31 cellular contexts compared by ENCODE assay signal in the genomic region with DNA sequence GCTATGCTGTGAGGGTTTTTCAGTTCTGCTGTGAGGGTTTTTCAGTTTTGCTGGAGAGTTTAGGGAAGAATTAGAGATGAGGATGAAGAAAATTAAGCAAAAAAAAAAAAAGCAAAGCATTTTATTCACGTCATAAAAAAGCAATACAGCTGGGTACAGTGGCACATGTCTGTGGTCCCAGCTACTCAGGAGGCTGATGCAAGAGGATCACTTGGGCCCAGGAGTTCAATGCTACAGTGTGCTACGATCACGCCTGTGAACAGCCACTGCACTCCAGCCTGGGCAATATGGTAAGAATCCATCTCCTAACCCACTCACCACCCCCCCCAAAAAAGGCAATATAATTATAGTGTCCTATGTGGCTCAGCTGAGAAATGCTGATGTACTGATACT.
"Had no signal": no experiment of that assay in that cellular context is flagged by ENCODE, and none has a peak within 500 bp of the region (broad histone marks: within the 10 kb centered on the region; RNA-seq: fewer than 3 reads in every experiment).

No MANE protein-coding gene starts in this region.

- H3K4me1 Mint-ChIP-seq: activated B cell treated with CpG ODN at 0.5 μM for 24 hours; activated CD4-positive, alpha-beta T cell treated with anti-CD3 and anti-CD28 coated beads, Interleukin-2, amount 10 ng/mL, durations not matched to agents 24 days and 14 days; activated CD8-positive, alpha-beta memory T cell treated with anti-CD3 and anti-CD28 coated beads, Interleukin-2, amount 10 ng/mL, durations not matched to agents 7 days and 5 days; activated naive CD8-positive, alpha-beta T cell treated with anti-CD3 and anti-CD28 coated beads, Interleukin-2, amount 50 U/mL, for 24 hours had no signal

- H3K4me3 ChIP-seq: ascending aorta, body of pancreas, Peyer's patch had no signal

- H3K27ac Mint-ChIP-seq: activated B cell treated with CpG ODN at 0.5 μM for 24 hours; activated CD4-positive, alpha-beta T cell treated with anti-CD3 and anti-CD28 coated beads, Interleukin-2, amount 10 ng/mL, durations not matched to agents 24 days and 14 days; activated CD8-positive, alpha-beta memory T cell treated with anti-CD3 and anti-CD28 coated beads, Interleukin-2, amount 10 ng/mL, durations not matched to agents 7 days and 5 days; activated naive CD4-positive, alpha-beta T cell treated with anti-CD3 and anti-CD28 coated beads, Interleukin-2, amount 50 U/mL, for 72 hours; activated naive CD8-positive, alpha-beta T cell treated with anti-CD3 and anti-CD28 coated beads, Interleukin-2, amount 50 U/mL, for 24 hours; activated T-cell treated with anti-CD3 and anti-CD28 coated beads, Interleukin-2, amount 50 U/mL, for 24 hours; activated T-helper 1 cell treated with anti-CD3 and anti-CD28 coated beads, Interleukin-12 subunit alpha, Interleukin-12 subunit beta, Interleukin-2, Interleukin-4 antibody, amounts not matched to agents 30 ng/mL and 10 ng/mL and 1 ng/mL, durations not matched to agents 14 hours and 24 hours and 36 hours; T-helper 1 cell treated with Interleukin-12 subunit alpha and Interleukin-12 subunit beta and Interleukin-4 antibody, amounts not matched to agents 30 μg/mL and 1 μg/mL, for 36 hours had no signal

- H3K4me1 ChIP-seq: Peyer's patch had no signal

- DNase-seq: activated B cell treated with CpG ODN at 0.5 μM for 24 hours; activated CD4-positive, alpha-beta T cell treated with anti-CD3 and anti-CD28 coated beads for 1 hour; activated CD4-positive, alpha-beta T cell treated with anti-CD3 and anti-CD28 coated beads, Interleukin-2, amount 10 ng/mL, durations not matched to agents 24 days and 14 days; activated CD4-positive, alpha-beta T cell treated with anti-CD3 and anti-CD28 coated beads, Interleukin-2, amount 50 U/mL, for 48 hours; activated CD8-positive, alpha-beta memory T cell treated with anti-CD3 and anti-CD28 coated beads, Interleukin-2, amount 10 ng/mL, durations not matched to agents 7 days and 5 days; activated effector memory CD4-positive, alpha-beta T cell treated with Interleukin-2 at 50 U/mL for 16 hours; activated naive CD4-positive, alpha-beta T cell treated with Interleukin-2 at 50 U/mL for 16 hours; activated naive CD8-positive, alpha-beta T cell treated with anti-CD3 and anti-CD28 coated beads, Interleukin-2, amount 50 U/mL, for 24 hours; activated T-cell treated with anti-CD3 and anti-CD28 coated beads, Interleukin-2, amount 50 U/mL, for 24 hours; amniotic stem cell; body of pancreas; central memory CD4-positive, alpha-beta T cell; MV-4-11; NCI-H1092 treated with DMSO at 0.1 percent for 48 hours; NCI-H1417 treated with DMSO at 0.1 percent for 48 hours; NCI-H1694; NCI-H2029; NCI-H2107; NCI-H2171 treated with DMSO at 0.1 percent for 48 hours; NCI-H345; NCI-H510A; NCI-H526 treated with DMSO at 0.1 percent for 48 hours; NCI-H82; Peyer's patch; Right ventricle myocardium superior had no signal

- FAIRE-seq: bronchial epithelial cell had no signal

- H3K36me3 ChIP-seq: ascending aorta, Peyer's patch had no signal

- ATAC-seq: activated CD8-positive, alpha-beta memory T cell treated with anti-CD3 and anti-CD28 coated beads, Interleukin-2, amount 10 ng/mL, durations not matched to agents 7 days and 5 days; activated naive CD4-positive, alpha-beta T cell treated with anti-CD3 and anti-CD28 coated beads, Interleukin-2, amount 50 U/mL, for 72 hours; activated naive CD8-positive, alpha-beta T cell treated with anti-CD3 and anti-CD28 coated beads, Interleukin-2, amount 50 U/mL, for 24 hours; body of pancreas had no signal

- H3K27me3 Mint-ChIP-seq: activated B cell treated with CpG ODN at 0.5 μM for 24 hours; activated CD4-positive, alpha-beta T cell treated with anti-CD3 and anti-CD28 coated beads, Interleukin-2, amount 10 ng/mL, durations not matched to agents 24 days and 14 days; activated CD8-positive, alpha-beta memory T cell treated with anti-CD3 and anti-CD28 coated beads, Interleukin-2, amount 10 ng/mL, durations not matched to agents 7 days and 5 days; activated naive CD8-positive, alpha-beta T cell treated with anti-CD3 and anti-CD28 coated beads, Interleukin-2, amount 50 U/mL, for 24 hours; activated T-cell treated with anti-CD3 and anti-CD28 coated beads, Interleukin-2, amount 50 U/mL, for 24 hours had no signal

- H3K36me3 Mint-ChIP-seq: activated CD8-positive, alpha-beta memory T cell treated with anti-CD3 and anti-CD28 coated beads, Interleukin-2, amount 10 ng/mL, durations not matched to agents 7 days and 5 days; activated naive CD4-positive, alpha-beta T cell treated with anti-CD3 and anti-CD28 coated beads, Interleukin-2, amount 50 U/mL, for 72 hours had no signal

- H3K4me3 Mint-ChIP-seq: activated B cell treated with CpG ODN at 0.5 μM for 24 hours; activated CD4-positive, alpha-beta T cell treated with anti-CD3 and anti-CD28 coated beads, Interleukin-2, amount 10 ng/mL, durations not matched to agents 24 days and 14 days; activated CD8-positive, alpha-beta memory T cell treated with anti-CD3 and anti-CD28 coated beads, Interleukin-2, amount 10 ng/mL, durations not matched to agents 7 days and 5 days; activated naive CD8-positive, alpha-beta T cell treated with anti-CD3 and anti-CD28 coated beads, Interleukin-2, amount 50 U/mL, for 24 hours; activated T-cell treated with anti-CD3 and anti-CD28 coated beads, Interleukin-2, amount 50 U/mL, for 24 hours; activated T-helper 1 cell treated with anti-CD3 and anti-CD28 coated beads, Interleukin-12 subunit alpha, Interleukin-12 subunit beta, Interleukin-2, Interleukin-4 antibody, amounts not matched to agents 30 ng/mL and 10 ng/mL and 1 ng/mL, durations not matched to agents 14 hours and 24 hours and 36 hours; T-helper 1 cell treated with Interleukin-12 subunit alpha and Interleukin-12 subunit beta and Interleukin-4 antibody, amounts not matched to agents 30 μg/mL and 1 μg/mL, for 36 hours had no signal

- H3K27ac ChIP-seq: ascending aorta, Peyer's patch, RWPE1 had no signal

- H3K27me3 ChIP-seq: ascending aorta, body of pancreas, Peyer's patch had no signal

- H3K9me3 ChIP-seq: ascending aorta, body of pancreas, Peyer's patch had no signal

- H3K9me3 Mint-ChIP-seq: activated B cell treated with CpG ODN at 0.5 μM for 24 hours; activated CD4-positive, alpha-beta T cell treated with anti-CD3 and anti-CD28 coated beads, Interleukin-2, amount 10 ng/mL, durations not matched to agents 24 days and 14 days; activated naive CD4-positive, alpha-beta T cell treated with anti-CD3 and anti-CD28 coated beads, Interleukin-2, amount 50 U/mL, for 72 hours; activated naive CD8-positive, alpha-beta T cell treated with anti-CD3 and anti-CD28 coated beads, Interleukin-2, amount 50 U/mL, for 24 hours; activated T-cell treated with anti-CD3 and anti-CD28 coated beads, Interleukin-2, amount 50 U/mL, for 24 hours; activated T-helper 1 cell treated with anti-CD3 and anti-CD28 coated beads, Interleukin-12 subunit alpha, Interleukin-12 subunit beta, Interleukin-2, Interleukin-4 antibody, amounts not matched to agents 30 ng/mL and 10 ng/mL and 1 ng/mL, durations not matched to agents 14 hours and 24 hours and 36 hours had no signal
